In genomic region chr13:43786472-43786765, GRCh38 we compare ENCODE assay signal across 8 cellular contexts. TPM values are rescaled to one million over a fixed set of nuclear protein-coding genes. Genes with fewer than 3 reads are reported as not detected.
DNase-seq lines count a peak whose midpoint lies in the region; TF ChIP-seq lines count a peak whose summit lies in the region.

No MANE protein-coding gene starts in this region.

- H3K36me3 Mint-ChIP-seq in activated T-cell treated with anti-CD3 and anti-CD28 coated beads, Interleukin-2, amount 50 U/mL, for 24 hours (ENCODE audit: low read depth), result no peaks in the 10 kb centered on the region

- peak overlapping the region; percentile 75 for H3K4me3 Mint-ChIP-seq in activated T-cell treated with anti-CD3 and anti-CD28 coated beads, Interleukin-2, amount 50 U/mL, for 24 hours

- intact Hi-C loops in lower leg skin (cut with DNase I; ENCODE audit: low total_unique reads), result no loop called here
- intact Hi-C loops in thyroid gland (cut with DNase I), result no loop called here
- intact Hi-C loops in posterior cingulate gyrus (cut with DNase I), result loop anchor here (2.0 to 10.0 kb wide), 4 partner anchors 88 to 699 kb away; no protein-coding TSS in a partner anchor

- TF ChIP-seq POLR2A in lower leg skin (IDR thresholded peaks at IDR 0.05), result no peak
- TF ChIP-seq POLR2A in thyroid gland (IDR thresholded peaks at IDR 0.05), result no peak

- H3K36me3 ChIP-seq in thyroid gland, result no peaks in the 10 kb centered on the region

- TF ChIP-seq CTCF in astrocyte of the cerebellum (IDR thresholded peaks at IDR 0.05; ENCODE audit: low read depth, low read length, missing control alignments), result no peak
- no peak for TF ChIP-seq CTCF in lower leg skin (IDR thresholded peaks at IDR 0.05)
- no peak for TF ChIP-seq CTCF in thyroid gland (IDR thresholded peaks at IDR 0.05)

- H3K4me1 ChIP-seq in thyroid gland, result peaks cover 15 to 22% of the 10 kb centered on the region in 2 donors

- H3K27me3 Mint-ChIP-seq in activated T-cell treated with anti-CD3 and anti-CD28 coated beads, Interleukin-2, amount 50 U/mL, for 24 hours, result peaks cover 67% of the 10 kb centered on the region

- H3K27ac Mint-ChIP-seq in activated T-cell treated with anti-CD3 and anti-CD28 coated beads, Interleukin-2, amount 50 U/mL, for 24 hours, result no peak overlapping the region

- no peak overlapping the region for H3K27ac ChIP-seq in thyroid gland

- WGBS in lower leg skin, 2 donors, result 1% methylated on average over 12 to 27 of the region's 28 CpGs
- WGBS in thyroid gland, 2 donors, result 0 to 1% methylated on average over 1 to 18 of the region's 28 CpGs

- DNase-seq in activated T-cell treated with anti-CD3 and anti-CD28 coated beads, Interleukin-2, amount 50 U/mL, for 24 hours, result no peak
- DNase-seq in activated T-cell treated with anti-CD3 and anti-CD28 coated beads for 4 hours (no peak), astrocyte of the cerebellum (ENCODE audit: low read depth) (no peak), lower leg skin (ENCODE audit: low spot score in 2 of 2) (no peak), thyroid gland (no peak), posterior cingulate gyrus (no peak), SIG-M5 treated with dmso at 0.1 percent for 504 hours (lab: John Stamatoyannopoulos, UW; ENCODE audit: unreplicated experiment) (no peak)
- no peak for DNase-seq in stimulated activated CD4-positive, alpha-beta T cell treated with anti-CD3 and anti-CD28 coated beads, Interleukin-2, amount 100 ng/mL, for 48 hours

- H3K9me3 Mint-ChIP-seq in activated T-cell treated with anti-CD3 and anti-CD28 coated beads, Interleukin-2, amount 50 U/mL, for 24 hours, result no peaks in the 10 kb centered on the region

- H3K27me3 ChIP-seq in thyroid gland, result peaks cover 4% of the 10 kb centered on the region

- no peaks in the 10 kb centered on the region for H3K9me3 ChIP-seq in thyroid gland

- in situ Hi-C loops in astrocyte of the cerebellum (cut with HindIII; ENCODE audit: low sequenced_read_pairs), result no loop called here

- peak overlapping the region; percentile 61 for H3K4me3 ChIP-seq in astrocyte of the cerebellum (ENCODE audit: low read depth, low read length)
- peak overlapping the region; percentile 52 for H3K4me3 ChIP-seq in lower leg skin (ENCODE audit: low read depth, poor library complexity, severe bottlenecking)
- H3K4me3 ChIP-seq in thyroid gland (replicated peaks in 1 of 3), result peak overlapping the region; percentile 21 to 45 (median 30)

- H3K4me1 Mint-ChIP-seq in activated T-cell treated with anti-CD3 and anti-CD28 coated beads, Interleukin-2, amount 50 U/mL, for 24 hours (ENCODE audit: low read depth), result peaks cover 16% of the 10 kb centered on the region

RNA-seq across cellular contexts. Expression of gene ENOX1, which starts 0.4 kb away (rescaled TPM):
- total RNA-seq in lower leg skin (under 1 TPM; 0.11 to 0.52 (median 0.30) TPM), thyroid gland (1 to 10 TPM in 1 of 4 donors, under 1 TPM in 3; 0.13 to 1.8 (median 0.31) TPM)
